Comparison of ENCODE assay signal across 8 cellular contexts in genomic region chr17:45170976-45171337, GRCh38. TPM values are rescaled to one million over a fixed set of nuclear protein-coding genes. Genes with fewer than 3 reads are reported as not detected.
DNase-seq lines count a peak whose midpoint lies in the region; TF ChIP-seq lines count a peak whose summit lies in the region.

No MANE protein-coding gene starts in this region.

- H3K27me3 ChIP-seq in iPS-15b (ENCODE audit: control insufficient read depth, insufficient read depth, low read length) = no peaks in the 10 kb centered on the region
- no peaks in the 10 kb centered on the region for H3K27me3 ChIP-seq in smooth muscle cell (ENCODE audit: low read depth)
- no peaks in the 10 kb centered on the region for H3K27me3 ChIP-seq in MM.1S (replicated peaks; ENCODE audit: insufficient read depth, low read length)

- H3K4me3 ChIP-seq in iPS-15b (ENCODE audit: low read depth, low read length) (no peak overlapping the region), smooth muscle cell (no peak overlapping the region), MM.1S (ENCODE audit: low read length) (no peak overlapping the region)

- H3K9me3 Mint-ChIP-seq in T-helper 1 cell treated with Interleukin-12 subunit alpha and Interleukin-12 subunit beta and Interleukin-4 antibody, amounts not matched to agents 30 μg/mL and 1 μg/mL, for 36 hours = no peaks in the 10 kb centered on the region
- H3K9me3 Mint-ChIP-seq in glutamatergic neuron (ENCODE audit: unreplicated experiment) = no peaks in the 10 kb centered on the region

- DNase-seq in T-helper 1 cell (no peak), amniotic epithelial cell (ENCODE audit: low read depth) (peak; percentile 77), smooth muscle cell (lab: John Stamatoyannopoulos, UW; ENCODE audit: unreplicated experiment) (peak; percentile 25), MM.1S (no peak), NCI-H1417 (lab: John Stamatoyannopoulos, UW) (no peak), glutamatergic neuron (no peak)

- H3K9me2 ChIP-seq in MM.1S (replicated peaks; ENCODE audit: insufficient read depth, low read length) = no peaks in the 10 kb centered on the region

- H3K27ac Mint-ChIP-seq in T-helper 1 cell treated with Interleukin-12 subunit alpha and Interleukin-12 subunit beta and Interleukin-4 antibody, amounts not matched to agents 30 μg/mL and 1 μg/mL, for 36 hours = peak overlapping the region; percentile 73
- H3K27ac Mint-ChIP-seq in glutamatergic neuron (ENCODE audit: unreplicated experiment) = no peak overlapping the region

- no peaks in the 10 kb centered on the region for H3K27me3 Mint-ChIP-seq in T-helper 1 cell treated with Interleukin-12 subunit alpha and Interleukin-12 subunit beta and Interleukin-4 antibody, amounts not matched to agents 30 μg/mL and 1 μg/mL, for 36 hours (ENCODE audit: low read depth)
- no peaks in the 10 kb centered on the region for H3K27me3 Mint-ChIP-seq in glutamatergic neuron (ENCODE audit: unreplicated experiment)

- no peak overlapping the region for H3K4me3 Mint-ChIP-seq in T-helper 1 cell treated with Interleukin-12 subunit alpha and Interleukin-12 subunit beta and Interleukin-4 antibody, amounts not matched to agents 30 μg/mL and 1 μg/mL, for 36 hours
- H3K4me3 Mint-ChIP-seq in glutamatergic neuron (ENCODE audit: unreplicated experiment) = no peak overlapping the region

- 19% methylated on average over 4 of the region's 4 CpGs for whole genome bisulfite sequencing in smooth muscle cell (ENCODE audit: low lambda C conversion rate)

- H4K20me1 ChIP-seq in smooth muscle cell (ENCODE audit: low read depth) = no peaks in the 10 kb centered on the region
- H4K20me1 ChIP-seq in MM.1S (ENCODE audit: insufficient read depth, low read length) = no peaks in the 10 kb centered on the region

- H3K9ac ChIP-seq in iPS-15b (ENCODE audit: low read depth, low read length) (peak overlapping the region; percentile 41), smooth muscle cell (ENCODE audit: low read depth) (peak overlapping the region; percentile 65), MM.1S (ENCODE audit: low read length) (no peak overlapping the region)

- no peaks in the 10 kb centered on the region for H3K36me3 Mint-ChIP-seq in T-helper 1 cell treated with Interleukin-12 subunit alpha and Interleukin-12 subunit beta and Interleukin-4 antibody, amounts not matched to agents 30 μg/mL and 1 μg/mL, for 36 hours (ENCODE audit: low read depth)
- H3K36me3 Mint-ChIP-seq in glutamatergic neuron (ENCODE audit: unreplicated experiment) = no peaks in the 10 kb centered on the region

- H2AFZ ChIP-seq in smooth muscle cell (ENCODE audit: low read depth) (peak overlapping the region; percentile 69), MM.1S (ENCODE audit: low read length) (no peak overlapping the region)

- H3K36me3 ChIP-seq in iPS-15b (ENCODE audit: control insufficient read depth, insufficient read depth, low read length) (peaks cover 2% of the 10 kb centered on the region), smooth muscle cell (ENCODE audit: low read depth) (no peaks in the 10 kb centered on the region), MM.1S (replicated peaks; ENCODE audit: insufficient read depth, low read length) (no peaks in the 10 kb centered on the region)

- peaks cover 14% of the 10 kb centered on the region for H3K4me1 Mint-ChIP-seq in T-helper 1 cell treated with Interleukin-12 subunit alpha and Interleukin-12 subunit beta and Interleukin-4 antibody, amounts not matched to agents 30 μg/mL and 1 μg/mL, for 36 hours (ENCODE audit: low read depth)
- H3K4me1 Mint-ChIP-seq in glutamatergic neuron (ENCODE audit: low read depth, unreplicated experiment) = peaks cover 5% of the 10 kb centered on the region

- H3K4me2 ChIP-seq in smooth muscle cell = peak overlapping the region; percentile 69
- no peak overlapping the region for H3K4me2 ChIP-seq in MM.1S (ENCODE audit: low read depth, low read length)

- H3K9me3 ChIP-seq in iPS-15b (ENCODE audit: control insufficient read depth, insufficient read depth, low read length) = no peaks in the 10 kb centered on the region
- H3K9me3 ChIP-seq in smooth muscle cell (replicated peaks; ENCODE audit: low read depth) = no peaks in the 10 kb centered on the region
- no peaks in the 10 kb centered on the region for H3K9me3 ChIP-seq in MM.1S (replicated peaks; ENCODE audit: insufficient read depth, low read length)

- no peak for TF ChIP-seq CTCF in smooth muscle cell (IDR thresholded peaks at IDR 0.05; ENCODE audit: borderline replicate concordance, insufficient read depth, poor library complexity, severe bottlenecking)
- TF ChIP-seq CTCF in MM.1S (IDR thresholded peaks at IDR 0.05; ENCODE audit: low read length) = no peak
- TF ChIP-seq CTCF in glutamatergic neuron (IDR thresholded peaks at IDR 0.05; ENCODE audit: partially characterized antibody, unreplicated experiment) = no peak

- H3K27ac ChIP-seq in smooth muscle cell (ENCODE audit: low read depth) = peak overlapping the region; percentile 79
- no peak overlapping the region for H3K27ac ChIP-seq in MM.1S (ENCODE audit: low read length)

- H3K79me2 ChIP-seq in smooth muscle cell (ENCODE audit: low read depth) (no peaks in the 10 kb centered on the region), MM.1S (ENCODE audit: low read length) (no peaks in the 10 kb centered on the region)

- H3F3A ChIP-seq in smooth muscle cell (ENCODE audit: low read depth) (peaks cover 5% of the 10 kb centered on the region), MM.1S (ENCODE audit: insufficient read depth, low read length) (no peaks in the 10 kb centered on the region)

- H3K4me1 ChIP-seq in iPS-15b (ENCODE audit: control insufficient read depth, insufficient read depth, low read length) = peaks cover 25% of the 10 kb centered on the region
- H3K4me1 ChIP-seq in smooth muscle cell (ENCODE audit: low read depth) = peaks cover 24% of the 10 kb centered on the region
- no peaks in the 10 kb centered on the region for H3K4me1 ChIP-seq in MM.1S (ENCODE audit: low read length)

RNA-seq across cellular contexts. Expression of gene HEXIM2, which starts 9.3 kb away (rescaled TPM):
- total RNA-seq in smooth muscle cell (3.4 TPM in 2 replicates), glutamatergic neuron (ENCODE audit: unreplicated experiment) (8.4 TPM)
- polyA plus RNA-seq in smooth muscle cell = 6.1 and 6.8 TPM in 2 replicates

RNA-seq across cellular contexts. Expression of gene HEXIM1, which starts 22.7 kb away (rescaled TPM):
- total RNA-seq in smooth muscle cell (9.3 and 13.7 TPM in 2 replicates), glutamatergic neuron (ENCODE audit: unreplicated experiment) (13.0 TPM)
- 9.4 TPM in 2 replicates for polyA plus RNA-seq in smooth muscle cell

RNA-seq across cellular contexts. Expression of gene ACBD4, which starts 35.5 kb away (rescaled TPM):
- 0.49 and 4.6 TPM in 2 replicates for total RNA-seq in smooth muscle cell
- polyA plus RNA-seq in smooth muscle cell = 5.0 and 5.9 TPM in 2 replicates
- 3.7 TPM for total RNA-seq in glutamatergic neuron (ENCODE audit: unreplicated experiment)

RNA-seq across cellular contexts. Expression of gene PLCD3, which starts 38.6 kb away (rescaled TPM):
- total RNA-seq in smooth muscle cell (24.0 and 43.3 TPM in 2 replicates), glutamatergic neuron (ENCODE audit: unreplicated experiment) (6.2 TPM)
- polyA plus RNA-seq in smooth muscle cell = 33.4 and 33.7 TPM in 2 replicates

RNA-seq across cellular contexts. Expression of gene FMNL1, which starts 50.7 kb away (rescaled TPM):
- total RNA-seq in smooth muscle cell (0.90 TPM in 1 of 2 replicates, not detected in the other), glutamatergic neuron (ENCODE audit: unreplicated experiment) (24.2 TPM)
- polyA plus RNA-seq in smooth muscle cell = 0.37 and 1.3 TPM in 2 replicates

Comparison
In these comparisons a context has a peak if more than half of its experiments do, and no peak if none do; other contexts are left out.
1. DNase-seq: peak in amniotic epithelial cell (single experiment) and smooth muscle cell (single experiment); none in T-helper 1 cell (0 of 5), MM.1S (single experiment), NCI-H1417 (0 of 3) and glutamatergic neuron (single experiment).